8 cellular contexts compared by ENCODE assay signal in the genomic region with DNA sequence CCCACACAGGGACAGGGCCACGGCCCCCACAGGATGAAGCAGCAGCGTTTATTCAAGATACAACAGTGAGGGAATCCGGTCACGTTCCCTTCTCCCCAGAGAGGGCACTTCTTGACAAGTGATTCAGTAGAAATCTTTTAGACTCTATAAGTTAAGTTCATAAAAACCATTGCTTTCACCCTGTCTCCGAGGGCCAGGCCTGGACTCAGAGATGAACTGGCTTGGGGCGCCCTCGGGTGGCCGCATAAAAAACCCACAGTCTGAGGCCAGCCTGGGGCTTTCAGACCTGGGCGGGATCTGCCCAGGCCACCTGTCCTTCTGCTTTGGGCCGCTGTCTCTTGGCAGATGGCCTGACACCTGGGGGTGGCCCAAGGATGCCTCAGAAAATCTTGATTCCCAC. TPM values are rescaled to one million over a fixed set of nuclear protein-coding genes. Genes with fewer than 3 reads are reported as not detected.
DNase-seq lines count a peak whose midpoint lies in the region; ATAC-seq, FAIRE-seq and TF ChIP-seq lines count a peak whose summit lies in the region.
"Not testable (repeated sequence)": the region's sequence is repeated elsewhere in the genome, so short reads cannot be mapped to it uniquely, and the experiment has no call there.

No MANE protein-coding gene starts in this region.

- H3K9me3 ChIP-seq in SJCRH30 (replicated peaks); small intestine (ENCODE audit: control insufficient read depth, low read depth); upper lobe of left lung: not testable (repeated sequence)

- ATAC-seq in upper lobe of left lung (ENCODE audit: low FRiP score in 2 of 2), result not testable (repeated sequence)

- TF ChIP-seq CTCF in GM12864 (IDR thresholded peaks at IDR 0.05; ENCODE audit: low read depth, low read length, missing control alignments) (peak; percentile 44), upper lobe of left lung (IDR thresholded peaks at IDR 0.05) (peak in 3 of 6 experiments; percentile 33 to 75 (median 46))

- WGBS in small intestine, 3 donors, result 0 to 8% (median 7%) methylated on average over 4 to 9 of the region's 10 CpGs
- WGBS in upper lobe of left lung, 2 donors, result 0 to 11% methylated on average over 1 to 9 of the region's 10 CpGs

- not testable (repeated sequence) for H3K27ac ChIP-seq in SJCRH30; small intestine (ENCODE audit: low read depth in 1 of 2, low read length in 1 of 2)
- H3K27ac ChIP-seq in upper lobe of left lung, result peak overlapping the region in 1 of 4 donors; percentile 39

- not testable (repeated sequence) for H3K4me1 ChIP-seq in SJCRH30; small intestine (ENCODE audit: control insufficient read depth in 2 of 2, insufficient read depth in 1 of 2, low read depth in 1 of 2, low read length in 1 of 2); upper lobe of left lung

- not testable (repeated sequence) for H3K27me3 ChIP-seq in SJCRH30; small intestine (ENCODE audit: control insufficient read depth in 2 of 2, insufficient read depth in 2 of 2, low read length in 2 of 2); upper lobe of left lung

- TF ChIP-seq POLR2A in upper lobe of left lung (IDR thresholded peaks at IDR 0.05), result not testable (repeated sequence)

- TF ChIP-seq EP300 in upper lobe of left lung (IDR thresholded peaks at IDR 0.05), result not testable (repeated sequence)

- H3K4me3 ChIP-seq in GM12864 (ENCODE audit: low read depth, low read length); small intestine (ENCODE audit: low read depth in 1 of 2, low read length in 2 of 2); upper lobe of left lung: not testable (repeated sequence)
- H3K4me3 ChIP-seq in SJCRH30, result peak overlapping the region; percentile 35

- DNase-seq in GM12864 (ENCODE audit: low read depth), result not testable (repeated sequence)
- peak; percentile 20 for DNase-seq in NCI-H1436 (lab: John Stamatoyannopoulos, UW)
- DNase-seq in SJCRH30, result peak; percentile 72 to 86
- peak; percentile 81 for DNase-seq in activated CD8-positive, alpha-beta memory T cell treated with anti-CD3 and anti-CD28 coated beads, Interleukin-2, amount 50 U/mL, for 48 hours
- peak; percentile 87 for DNase-seq in dedifferentiated amniotic fluid mesenchymal stem cell (ENCODE audit: extremely low spot score)
- peak; percentile 26 for DNase-seq in kidney glomerular epithelial cell (lab: John Stamatoyannopoulos, UW)
- peak; percentile 62 for DNase-seq in small intestine
- DNase-seq in upper lobe of left lung, result peak; percentile 76 to 82

- FAIRE-seq in small intestine (lab: Jason Lieb, UNC), result not testable (repeated sequence)

- H3K36me3 ChIP-seq in SJCRH30; small intestine (ENCODE audit: control insufficient read depth in 2 of 2, insufficient read depth in 2 of 2, low read length in 2 of 2); upper lobe of left lung: not testable (repeated sequence)

RNA-seq across cellular contexts. Expression of gene SPECC1L, which starts 11.2 kb away (rescaled TPM):
- 39.7 and 41.3 TPM in 2 replicates for total RNA-seq in SJCRH30 (2014; rRNA removed; shearing (Covaris generic))
- 10 to 100 TPM in 1 of 3 donors, 1 to 10 TPM in 2; 6.0 to 12.5 (median 7.3) TPM for polyA plus RNA-seq in small intestine
- total RNA-seq in upper lobe of left lung, result 10 to 100 TPM; 37.7 to 80.6 (median 62.3) TPM

RNA-seq across cellular contexts. Expression of gene GGT5, which starts 14.6 kb away (rescaled TPM):
- 0.91 and 2.0 TPM in 2 replicates for total RNA-seq in SJCRH30 (2014; rRNA removed; shearing (Covaris generic))
- polyA plus RNA-seq in small intestine, result 10 to 100 TPM in 2 of 3 donors, under 1 TPM in 1; 0.67 to 31.2 (median 10.8) TPM
- 10 to 100 TPM in 5 of 6 donors, 1 to 10 TPM in 1; 4.2 to 47.4 (median 29.6) TPM for total RNA-seq in upper lobe of left lung
